Comparison of ENCODE assay signal across 16 cellular contexts in the genomic region with DNA sequence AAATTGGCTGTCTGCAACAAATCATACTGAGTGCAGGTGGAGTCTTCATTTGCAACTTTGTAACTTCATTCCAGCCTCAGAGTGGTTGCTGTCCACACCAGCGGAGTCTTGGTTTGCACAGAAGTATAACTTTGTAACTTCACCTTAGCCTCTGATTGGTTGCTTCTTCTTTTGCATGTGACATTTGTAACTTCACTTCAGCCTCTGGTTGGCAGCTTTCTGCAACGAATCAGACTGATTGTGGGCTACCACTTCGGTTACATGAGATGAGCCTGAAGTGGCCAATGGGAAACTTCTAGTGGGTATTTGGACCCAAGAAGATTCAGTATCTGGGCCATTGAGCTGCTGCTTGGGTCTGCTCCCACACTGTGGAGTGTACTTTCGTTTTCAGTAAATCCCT. TPM values are rescaled to one million over a fixed set of nuclear protein-coding genes. Genes with fewer than 3 reads are reported as not detected.
DNase-seq lines count a peak whose midpoint lies in the region; ATAC-seq, FAIRE-seq and TF ChIP-seq lines count a peak whose summit lies in the region.
"Had no signal": no experiment of that assay in that cellular context is flagged by ENCODE, and none has a peak within 500 bp of the region (broad histone marks: within the 10 kb centered on the region; RNA-seq: fewer than 3 reads in every experiment).

No MANE protein-coding gene starts in this region.

- no peak overlapping the region for H2AFZ ChIP-seq in DND-41 (ENCODE audit: low read depth, low read length)
- H2AFZ ChIP-seq in PC-3 (ENCODE audit: low read length): no peak overlapping the region

- H3K27ac ChIP-seq in DND-41 (ENCODE audit: low read length) (no peak overlapping the region), stomach (peak overlapping the region in 3 of 5 donors; percentile 3 to 47 (median 11)), PC-3 (ENCODE audit: low read length) (no peak overlapping the region), small intestine (ENCODE audit: low read depth in 1 of 2, low read length in 1 of 2) (no peak overlapping the region)
- H3K27ac ChIP-seq: Peyer's patch had no signal

- H3F3A ChIP-seq in PC-3 (ENCODE audit: low read length, unreplicated experiment): no peaks in the 10 kb centered on the region

- WGBS in stomach, 5 donors: 74 to 86% (median 84%) methylated on average over 4 of the region's 4 CpGs
- 76 to 79% (median 77%) methylated on average over 4 of the region's 4 CpGs for WGBS in small intestine, 3 donors

- no peak for DNase-seq in DND-41
- DNase-seq in RPMI7951 (ENCODE audit: low read depth): peak; percentile 53
- peak; percentile 64 for DNase-seq in fibroblast of the aortic adventitia (ENCODE audit: low read depth)
- DNase-seq in stomach: no peak
- DNase-seq in NCI-H1417 (lab: John Stamatoyannopoulos, UW): no peak
- DNase-seq in PC-3: no peak
- no peak for DNase-seq in small intestine
- DNase-seq: activated naive CD4-positive, alpha-beta T cell treated with anti-CD3 and anti-CD28 coated beads, Interleukin-2, amount 10 ng/mL, durations not matched to agents 7 days and 5 days; activated T-cell treated with anti-CD3 and anti-CD28 coated beads for 4 hours; BE2C; GDM1; kidney; NCI-H524; Peyer's patch had no signal

- no TSS peak for BruUV-seq in PC-3 (replicated peaks; lab: Mats Ljungman, UMichigan)

- no peak for TF ChIP-seq EP300 in stomach (IDR thresholded peaks at IDR 0.05)

- no peak for ATAC-seq in DND-41 (ENCODE audit: insufficient read depth, low read depth)
- ATAC-seq in PC-3: no peak

- TF ChIP-seq POLR2A in stomach (IDR thresholded peaks at IDR 0.05): no peak

- H3K9me3 ChIP-seq in DND-41 (ENCODE audit: insufficient read depth, low read length, severe bottlenecking) (no peaks in the 10 kb centered on the region), stomach (no peaks in the 10 kb centered on the region), PC-3 (ENCODE audit: low read length) (no peaks in the 10 kb centered on the region), small intestine (ENCODE audit: control insufficient read depth, low read depth) (no peaks in the 10 kb centered on the region)
- H3K9me3 ChIP-seq: BE2C, Peyer's patch had no signal

- H3K79me2 ChIP-seq in DND-41 (ENCODE audit: insufficient read depth, low read length) (no peaks in the 10 kb centered on the region), PC-3 (ENCODE audit: low read length) (peaks cover 99% of the 10 kb centered on the region)

- no peak for TF ChIP-seq CTCF in DND-41 (IDR thresholded peaks at IDR 0.05; ENCODE audit: borderline replicate concordance, extremely low read depth, low read length, poor library complexity, severe bottlenecking)
- TF ChIP-seq CTCF in fibroblast of the aortic adventitia (IDR thresholded peaks at IDR 0.05; ENCODE audit: insufficient read depth, low read length): no peak
- TF ChIP-seq CTCF in stomach (IDR thresholded peaks at IDR 0.05): no peak
- TF ChIP-seq CTCF in PC-3 (conservative IDR thresholded peaks at IDR 0.05; ENCODE audit: low read depth, low read length): no peak

- CTCF ChIA-PET in PC-3 (lab: Charles Lee): no interaction called here

- peaks cover 13% of the 10 kb centered on the region for H3K27me3 ChIP-seq in DND-41 (ENCODE audit: insufficient read depth, low read length, poor library complexity)
- H3K27me3 ChIP-seq in stomach: no peaks in the 10 kb centered on the region
- H3K27me3 ChIP-seq in PC-3 (ENCODE audit: low read length): no peaks in the 10 kb centered on the region
- no peaks in the 10 kb centered on the region for H3K27me3 ChIP-seq in small intestine (ENCODE audit: control insufficient read depth in 2 of 2, insufficient read depth in 2 of 2, low read length in 2 of 2)
- H3K27me3 ChIP-seq: BE2C, Peyer's patch had no signal

- H4K20me1 ChIP-seq in DND-41 (ENCODE audit: insufficient read depth, low read length): no peaks in the 10 kb centered on the region
- H4K20me1 ChIP-seq in PC-3 (ENCODE audit: low read length): peaks cover 29% of the 10 kb centered on the region; the same call in 1 of the 2 replicates

- H3K4me2 ChIP-seq in DND-41 (ENCODE audit: insufficient read depth, low read length): 0 out of 2 replicates have a peak overlapping the region, but pooled peaks have one; percentile 12
- no peak overlapping the region for H3K4me2 ChIP-seq in PC-3 (ENCODE audit: low read length)

- POLR2A ChIA-PET in PC-3 (lab: Charles Lee; ENCODE audit: unreplicated experiment): no interaction called here

- no peak for FAIRE-seq in small intestine (lab: Jason Lieb, UNC)
- FAIRE-seq: D721Med, GM12891, kidney had no signal

- intact Hi-C loops in stomach (cut with DNase I; ENCODE audit: low total_unique reads) (no loop called here), PC-3 (cut with micrococcal nuclease) (no loop called here)

- H3K36me3 ChIP-seq in DND-41 (ENCODE audit: insufficient read depth, low read length) (no peaks in the 10 kb centered on the region), stomach (no peaks in the 10 kb centered on the region), PC-3 (ENCODE audit: low read depth, low read length) (0 out of 2 replicates have a peak, but pooled peaks cover 2% of the 10 kb centered on the region), small intestine (ENCODE audit: control insufficient read depth in 2 of 2, insufficient read depth in 2 of 2, low read length in 2 of 2) (no peaks in the 10 kb centered on the region)
- H3K36me3 ChIP-seq: BE2C, Peyer's patch had no signal

- H3K9me2 ChIP-seq in PC-3 (replicated peaks; ENCODE audit: low read length): no peaks in the 10 kb centered on the region

- H3K4me3 ChIP-seq in DND-41 (ENCODE audit: low read depth in 1 of 2, low read length in 2 of 2) (no peak overlapping the region), fibroblast of the aortic adventitia (ENCODE audit: low read depth, low read length) (peak overlapping the region; percentile 51), stomach (peak overlapping the region in 1 of 4 donors; percentile 5), PC-3 (ENCODE audit: low read length) (no peak overlapping the region), small intestine (ENCODE audit: low read depth in 1 of 2, low read length in 2 of 2) (no peak overlapping the region)
- H3K4me3 ChIP-seq: Peyer's patch had no signal

- H3K9ac ChIP-seq in DND-41 (ENCODE audit: low read depth, low read length): no peak overlapping the region
- H3K9ac ChIP-seq in PC-3 (ENCODE audit: low read length): no peak overlapping the region

- H3K4me1 ChIP-seq in DND-41 (ENCODE audit: insufficient read depth, low read length): no peaks in the 10 kb centered on the region
- peaks cover 0 to 65% (median 25%) of the 10 kb centered on the region in 4 donors for H3K4me1 ChIP-seq in stomach
- peaks cover 11% of the 10 kb centered on the region for H3K4me1 ChIP-seq in PC-3 (ENCODE audit: insufficient read depth, low read length)
- H3K4me1 ChIP-seq in small intestine (ENCODE audit: control insufficient read depth in 2 of 2, insufficient read depth in 1 of 2, low read depth in 1 of 2, low read length in 1 of 2): peaks cover 0 to 2% of the 10 kb centered on the region in 2 donors
- H3K4me1 ChIP-seq: BE2C, Peyer's patch had no signal

RNA-seq across cellular contexts. Expression of a gene that starts 17.8 kb away (rescaled TPM):
- total RNA-seq in RPMI7951 (2014; rRNA removed; shearing (Covaris generic)): 37.5 and 41.7 TPM in 2 replicates
- total RNA-seq in fibroblast of the aortic adventitia (ENCODE audit: low replicate concordance) (85.8 and 128 TPM in 2 replicates), stomach (10 to 100 TPM in 4 of 5 donors, 1 to 10 TPM in 1; 4.6 to 66.8 (median 18.7) TPM), PC-3 (2014; rRNA removed) (51.2 and 87.8 TPM in 2 replicates)
- polyA plus RNA-seq in stomach (1 to 10 TPM; 3.7 to 6.0 (median 4.1) TPM), small intestine (1 to 10 TPM in 2 of 3 donors, under 1 TPM in 1; 0.22 to 3.8 (median 1.4) TPM)

Comparison
In these comparisons a context has a peak if more than half of its experiments do, and no peak if none do; other contexts are left out.
1. DNase-seq: peak in RPMI7951 (single experiment) and fibroblast of the aortic adventitia (single experiment); none in DND-41 (single experiment), stomach (single experiment), NCI-H1417 (0 of 3), PC-3 (single experiment) and small intestine (single experiment).
2. H3K27ac ChIP-seq: peak in stomach (3 of 5); none in DND-41 (single experiment), PC-3 (single experiment) and small intestine (0 of 2).